Comparison of ENCODE assay signal across 28 cellular contexts in genomic region chr18:5987217-5987616, GRCh38.
"Had no signal": no experiment of that assay in that cellular context is flagged by ENCODE, and none has a peak within 500 bp of the region (broad histone marks: within the 10 kb centered on the region; RNA-seq: fewer than 3 reads in every experiment).

No MANE protein-coding gene starts in this region.

- H3K79me2 ChIP-seq: parathyroid adenoma had no signal

- H3K27ac Mint-ChIP-seq: naive thymus-derived CD4-positive, alpha-beta T cell; natural killer cell; nephron; neural progenitor cell; progenitor cell of endocrine pancreas; stimulated activated memory B cell treated with anti-CD40 and anti-IgM and Interleukin-4, amounts not matched to agents 10 μg/mL and 1 μg/mL and 100 μg/mL, for 72 hours; stimulated activated naive CD8-positive, alpha-beta T cell treated with anti-CD3 and anti-CD28 coated beads, Interleukin-15, Interleukin-2, amounts not matched to agents 100 ng/mL and 50 ng/mL, for 24 hours had no signal

- H3K4me1 Mint-ChIP-seq: naive thymus-derived CD4-positive, alpha-beta T cell; natural killer cell; stimulated activated memory B cell treated with anti-CD40 and anti-IgM and Interleukin-4, amounts not matched to agents 10 μg/mL and 1 μg/mL and 100 μg/mL, for 72 hours had no signal

- H3K4me3 ChIP-seq: neural progenitor cell, psoas muscle, right lobe of liver, sigmoid colon, smooth muscle cell, spleen, stomach, thoracic aorta, thyroid gland, tibial nerve, upper lobe of right lung, uterus had no signal

- H3K27ac ChIP-seq: neural progenitor cell, parathyroid adenoma, psoas muscle, right lobe of liver, sigmoid colon, spleen, stomach, thoracic aorta, thyroid gland, tibial nerve, upper lobe of right lung, uterus had no signal

- H3K36me3 ChIP-seq: neural progenitor cell, right lobe of liver, sigmoid colon, spleen, stomach, thoracic aorta, thyroid gland, tibial nerve, upper lobe of right lung, uterus had no signal

- H3K9me3 Mint-ChIP-seq: natural killer cell, nephron, neural progenitor cell had no signal

- H3K9ac ChIP-seq: neural progenitor cell, parathyroid adenoma had no signal

- DNase-seq: naive thymus-derived CD4-positive, alpha-beta T cell; natural killer cell; occipital lobe; psoas muscle; right cardiac atrium; right lobe of liver; sigmoid colon; spleen; stimulated activated CD4-positive, alpha-beta T cell treated with anti-CD3 and anti-CD28 coated beads, Interleukin-12 subunit alpha, Interleukin-12 subunit beta, amount 100 ng/mL, for 4 hours; stimulated activated CD4-positive, alpha-beta T cell treated with anti-CD3 and anti-CD28 coated beads, Interleukin-1b, Interleukin-23, amount 100 ng/mL, for 48 hours; stimulated activated CD4-positive, alpha-beta T cell treated with anti-CD3 and anti-CD28 coated beads, Interleukin-4, amount 100 ng/mL, for 1 hour; stimulated activated CD4-positive, alpha-beta T cell treated with anti-CD3 and anti-CD28 coated beads, Interleukin-4, amount 100 ng/mL, for 4 hours; stimulated activated CD8-positive, alpha-beta memory T cell treated with anti-CD3 and anti-CD28 coated beads, Interleukin-4, amount 100 ng/mL, for 48 hours; stimulated activated naive CD4-positive, alpha-beta T cell treated with Interleukin-2 at 50 U/mL for 16 hours; stomach; thyroid gland; trophoblast cell; upper lobe of right lung; uterus had no signal

- H3K4me2 ChIP-seq: neural progenitor cell, smooth muscle cell had no signal

- H3K4me3 Mint-ChIP-seq: naive thymus-derived CD4-positive, alpha-beta T cell; natural killer cell; nephron; neural progenitor cell; stimulated activated memory B cell treated with anti-CD40 and anti-IgM and Interleukin-4, amounts not matched to agents 10 μg/mL and 1 μg/mL and 100 μg/mL, for 72 hours; stimulated activated naive CD8-positive, alpha-beta T cell treated with anti-CD3 and anti-CD28 coated beads, Interleukin-15, Interleukin-2, amounts not matched to agents 100 ng/mL and 50 ng/mL, for 24 hours had no signal

- H2AFZ ChIP-seq: neural progenitor cell, parathyroid adenoma had no signal

- H3K4me1 ChIP-seq: parathyroid adenoma, psoas muscle, right lobe of liver, sigmoid colon, spleen, stomach, thyroid gland, tibial nerve, upper lobe of right lung, uterus had no signal

- H3K27me3 ChIP-seq: neural progenitor cell, right lobe of liver, sigmoid colon, spleen, stomach, thyroid gland, tibial nerve, upper lobe of right lung, uterus had no signal

- H3K9me3 ChIP-seq: psoas muscle, right lobe of liver, sigmoid colon, spleen, stomach, thoracic aorta, thyroid gland, tibial nerve, upper lobe of right lung, uterus had no signal

- H3K36me3 Mint-ChIP-seq: naive thymus-derived CD4-positive, alpha-beta T cell; natural killer cell; neural progenitor cell; stimulated activated memory B cell treated with anti-CD40 and anti-IgM and Interleukin-4, amounts not matched to agents 10 μg/mL and 1 μg/mL and 100 μg/mL, for 72 hours had no signal

- H3K27me3 Mint-ChIP-seq: progenitor cell of endocrine pancreas; stimulated activated memory B cell treated with anti-CD40 and anti-IgM and Interleukin-4, amounts not matched to agents 10 μg/mL and 1 μg/mL and 100 μg/mL, for 72 hours; stimulated activated naive CD8-positive, alpha-beta T cell treated with anti-CD3 and anti-CD28 coated beads, Interleukin-15, Interleukin-2, amounts not matched to agents 100 ng/mL and 50 ng/mL, for 24 hours had no signal
